9 cellular contexts compared by ENCODE assay signal in the genomic region with DNA sequence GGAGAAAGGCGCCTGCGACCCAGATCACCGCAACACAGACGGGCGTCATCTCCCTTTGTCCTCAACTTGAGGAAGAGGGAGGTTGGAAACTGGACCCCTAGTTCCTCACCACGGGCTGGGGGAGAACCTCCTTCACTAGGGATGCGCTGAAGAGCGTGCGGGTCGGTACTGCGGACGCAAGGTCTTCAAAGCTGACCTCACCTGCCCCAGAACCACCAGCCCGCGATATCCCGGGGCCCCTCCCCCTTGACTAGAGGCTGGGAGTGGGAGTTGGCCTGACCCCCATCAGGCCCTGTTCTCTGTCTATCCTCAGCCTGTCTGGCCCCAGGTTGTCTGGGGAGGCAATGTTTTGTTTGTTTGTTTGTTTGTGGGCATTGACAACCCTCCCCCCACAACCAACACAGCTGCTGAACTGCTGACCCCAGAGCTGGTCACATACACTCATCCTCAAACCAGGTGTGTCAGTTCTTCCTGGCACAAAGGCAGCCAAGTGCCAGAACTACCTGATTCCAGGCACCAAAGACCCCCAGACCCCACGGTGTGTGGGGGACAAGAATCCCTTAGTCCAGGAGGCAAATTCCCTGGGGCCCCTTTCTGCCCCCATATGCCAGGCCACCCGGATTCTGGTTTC. TPM values are rescaled to one million over a fixed set of nuclear protein-coding genes. Genes with fewer than 3 reads are reported as not detected.
DNase-seq lines count a peak whose midpoint lies in the region; ATAC-seq, FAIRE-seq and TF ChIP-seq lines count a peak whose summit lies in the region.
"Had no signal": no experiment of that assay in that cellular context is flagged by ENCODE, and none has a peak within 500 bp of the region (broad histone marks: within the 10 kb centered on the region; RNA-seq: fewer than 3 reads in every experiment).

No MANE protein-coding gene starts in this region.

- ATAC-seq in heart left ventricle (no peak), Right ventricle myocardium superior (ENCODE audit: poor library complexity) (no peak), right lobe of liver (no peak), HG03135 (IDR thresholded peaks at IDR 0.05; ENCODE audit: unreplicated experiment) (no peak), GM18502 (IDR thresholded peaks at IDR 0.05; ENCODE audit: poor library complexity, unreplicated experiment) (no peak)

- 16 to 30% (median 18%) methylated on average over 11 to 17 of the region's 17 CpGs for WGBS in heart left ventricle, 4 donors
- 45% methylated on average over 4 of the region's 17 CpGs for WGBS in right lobe of liver (ENCODE audit: insufficient coverage, low coverage, low lambda C conversion rate, missing lambda C conversion rate)

- H3K27me3 ChIP-seq in heart left ventricle (peaks cover under 1 to 44% (median 21%) of the 10 kb centered on the region in 9 donors), astrocyte (ENCODE audit: insufficient read depth, low read length) (peaks cover 29% of the 10 kb centered on the region), right lobe of liver (peaks cover 0 to 2% of the 10 kb centered on the region in 2 donors)

- no peak overlapping the region for H3K27ac Mint-ChIP-seq in astrocyte (ENCODE audit: unreplicated experiment)

- peak overlapping the region; percentile 84 for H3K4me2 ChIP-seq in astrocyte (ENCODE audit: low read length)

- no peaks in the 10 kb centered on the region for H3K9me3 Mint-ChIP-seq in astrocyte (ENCODE audit: unreplicated experiment)

- H3K4me1 ChIP-seq in heart left ventricle (peaks cover 0 to 61% (median 43%) of the 10 kb centered on the region in 12 donors), astrocyte (ENCODE audit: insufficient read depth, low read length) (peaks cover 33% of the 10 kb centered on the region), right lobe of liver (peaks cover 0 to 29% (median 9%) of the 10 kb centered on the region in 4 donors)

- peaks cover 20% of the 10 kb centered on the region for H3K27me3 Mint-ChIP-seq in astrocyte (ENCODE audit: low read depth, unreplicated experiment)

- no peak for TF ChIP-seq POLR2A in heart left ventricle (IDR thresholded peaks at IDR 0.05)
- TF ChIP-seq POLR2A in right lobe of liver (IDR thresholded peaks at IDR 0.05): no peak

- H3K36me3 ChIP-seq in heart left ventricle: peaks cover 0 to 16% (median 14%) of the 10 kb centered on the region in 9 donors
- peaks cover 9% of the 10 kb centered on the region for H3K36me3 ChIP-seq in astrocyte (ENCODE audit: insufficient read depth, low read length)
- peaks cover 0 to 4% (median 0%) of the 10 kb centered on the region in 4 donors for H3K36me3 ChIP-seq in right lobe of liver

- TF ChIP-seq CTCF in heart left ventricle (IDR thresholded peaks at IDR 0.05) (peak in 3 of 12 donors; percentile 3 to 23 (median 15)), astrocyte (IDR thresholded peaks at IDR 0.05; ENCODE audit: insufficient read depth, low read depth, low read length) (no peak), right lobe of liver (IDR thresholded peaks at IDR 0.05) (no peak)

- DNase-seq in heart left ventricle: no peak
- DNase-seq in Right ventricle myocardium superior: no peak
- no peak for DNase-seq in astrocyte (ENCODE audit: low read depth)
- DNase-seq in right lobe of liver: no peak
- peak; percentile 41 for DNase-seq in ureter (ENCODE audit: low spot score)
- no peak for DNase-seq in RCC 7860 (ENCODE audit: low spot score)

- H3K27ac ChIP-seq in heart left ventricle (no peak overlapping the region), astrocyte (ENCODE audit: low read depth, low read length) (no peak overlapping the region), right lobe of liver (no peak overlapping the region)

- no peak overlapping the region for H3K9ac ChIP-seq in astrocyte (ENCODE audit: low read length)

- no peak overlapping the region for H2AFZ ChIP-seq in astrocyte (ENCODE audit: low read depth, low read length)

- no peak for FAIRE-seq in astrocyte (lab: Jason Lieb, UNC)
- FAIRE-seq in RCC 7860 (lab: Jason Lieb, UNC): no peak

- H3K9me3 ChIP-seq in heart left ventricle (no peaks in the 10 kb centered on the region), astrocyte (ENCODE audit: insufficient read depth, low read depth, low read length) (no peaks in the 10 kb centered on the region), right lobe of liver (no peaks in the 10 kb centered on the region)

- peaks cover 64% of the 10 kb centered on the region for H4K20me1 ChIP-seq in astrocyte (ENCODE audit: insufficient read depth, low read length)

- peaks cover 6% of the 10 kb centered on the region for H3K36me3 Mint-ChIP-seq in astrocyte (ENCODE audit: low read depth, unreplicated experiment)

- H3K4me3 ChIP-seq in heart left ventricle: peak overlapping the region in 10 of 12 donors; percentile 10 to 58 (median 45)
- H3K4me3 ChIP-seq in astrocyte (ENCODE audit: insufficient read depth, low read depth, low read length): peak overlapping the region; percentile 40
- H3K4me3 ChIP-seq in right lobe of liver: peak overlapping the region; percentile 24 to 40 (median 38)

- no peak overlapping the region for H3K4me3 Mint-ChIP-seq in astrocyte (ENCODE audit: unreplicated experiment)

- peaks cover 12% of the 10 kb centered on the region for H3K4me1 Mint-ChIP-seq in astrocyte (ENCODE audit: low read depth, unreplicated experiment)

- peaks cover 14% of the 10 kb centered on the region for H3K79me2 ChIP-seq in astrocyte (ENCODE audit: insufficient read depth, low read length)

- intact Hi-C loops in heart left ventricle (cut with DNase I): loop anchor here in 9 of 10 donors (1.0 to 5.0 kb wide), 6 partner anchors 37 to 568 kb away; a partner anchor contains a TSS
- intact Hi-C loops in Right ventricle myocardium superior (cut with DNase I): loop anchor here (2.0 kb wide), 1 partner anchor 178 kb away; no protein-coding TSS in a partner anchor
- intact Hi-C loops in right lobe of liver (cut with DNase I): no loop called here

RNA-seq across cellular contexts. Expression of a gene that starts 2.9 kb away (rescaled TPM):
- total RNA-seq in heart left ventricle (10 to 100 TPM in 4 of 9 donors, 1 to 10 TPM in 5; 5.9 to 23.1 (median 8.3) TPM), Right ventricle myocardium superior (5.8 TPM), astrocyte (36.5 and 40.7 TPM in 2 replicates), right lobe of liver (10 to 100 TPM in 3 of 6 experiments, 1 to 10 TPM in 3; 4.7 to 31.8 (median 8.6) TPM), ureter (45.7 TPM)
- 10 to 100 TPM; 11.0 to 24.9 TPM for polyA plus RNA-seq in heart left ventricle

RNA-seq across cellular contexts. Expression of a gene that starts 4.4 kb away (rescaled TPM):
- total RNA-seq in heart left ventricle (not detected), Right ventricle myocardium superior (not detected), astrocyte (0.61 TPM in 1 of 2 replicates, not detected in the other), right lobe of liver (not detected), ureter (not detected)
- polyA plus RNA-seq in heart left ventricle: not detected
- total RNA-seq: T-helper 1 cell treated with Interleukin-12 subunit alpha and Interleukin-12 subunit beta and Interleukin-4 antibody, amounts not matched to agents 30 ng/mL and 1 ng/mL, for 36 hours had no signal

RNA-seq across cellular contexts. Expression of a gene that starts 37.9 kb away (rescaled TPM):
- total RNA-seq in heart left ventricle (100 to 1,000 TPM in 4 of 9 donors, 10 to 100 TPM in 5; 53.8 to 164 (median 92.6) TPM), Right ventricle myocardium superior (84.4 TPM), astrocyte (106 and 119 TPM in 2 replicates), right lobe of liver (10 to 100 TPM; 34.7 to 52.2 (median 36.7) TPM), ureter (193 TPM)
- 10 to 100 TPM; 42.1 to 42.4 TPM for polyA plus RNA-seq in heart left ventricle

Comparison
In these comparisons a context has a peak if more than half of its experiments do, and no peak if none do; other contexts are left out.
1. intact Hi-C loops: an anchor here in heart left ventricle (1.0 to 5.0 kb wide) and Right ventricle myocardium superior (2.0 kb wide); none called in right lobe of liver.